ENCODE assay signal across 30 cellular contexts in the genomic region with DNA sequence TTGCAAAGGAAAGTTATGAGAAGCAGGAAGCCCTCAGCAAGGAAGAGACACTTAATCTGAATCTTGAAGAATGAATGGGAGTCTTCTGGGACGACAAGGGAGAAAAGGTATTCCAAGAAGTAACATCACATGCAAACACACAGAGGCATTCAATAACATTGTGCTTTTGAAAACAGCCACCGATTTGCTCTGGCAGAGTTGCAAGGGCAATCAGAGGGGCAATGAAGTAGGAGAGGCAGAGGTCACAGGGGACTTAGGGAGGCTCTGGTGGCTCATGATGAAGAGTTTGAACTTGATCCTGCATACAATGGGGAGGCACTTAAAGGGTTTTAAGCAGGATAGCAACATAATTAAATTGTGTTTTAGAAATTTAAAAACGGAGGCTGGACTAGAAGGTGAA.
"Had no signal": no experiment of that assay in that cellular context is flagged by ENCODE, and none has a peak within 500 bp of the region (broad histone marks: within the 10 kb centered on the region; RNA-seq: fewer than 3 reads in every experiment).

No MANE protein-coding gene starts in this region.

- ATAC-seq: PC-3 had no signal

- H3K9me2 ChIP-seq: SK-N-SH had no signal

- H3K9ac ChIP-seq: KMS-11, SK-N-SH had no signal

- H3K4me1 ChIP-seq: Peyer's patch, SJSA1 had no signal

- H3K4me3 ChIP-seq: Peyer's patch, SJSA1 had no signal

- H3K9me3 ChIP-seq: Peyer's patch, SJSA1, SK-N-SH had no signal

- H3K27ac ChIP-seq: KMS-11, Peyer's patch, SJSA1 had no signal

- H3K4me2 ChIP-seq: KMS-11, SK-N-SH had no signal

- H3K36me3 ChIP-seq: Peyer's patch, SJSA1 had no signal

- H3K27me3 ChIP-seq: Peyer's patch had no signal

- DNase-seq: Karpas-422, KBM-7, MM.1S, MV-4-11, NCI-H1092, NCI-H1105, NCI-H1417 treated with DMSO at 0.1 percent for 48 hours, NCI-H1436 treated with DMSO at 0.1 percent for 48 hours, NCI-H1694 treated with DMSO at 0.1 percent for 48 hours, NCI-H187 treated with DMSO at 0.1 percent for 48 hours, NCI-H2029, NCI-H2081, NCI-H2171 treated with DMSO at 0.1 percent for 48 hours, NCI-H2227 treated with DMSO at 0.1 percent for 48 hours, NCI-H345, NCI-H446, NCI-H510A treated with DMSO at 0.1 percent for 48 hours, NCI-H524 treated with DMSO at 0.1 percent for 48 hours, NCI-H526 treated with DMSO at 0.1 percent for 48 hours, NCI-H774, OCI-M1, PC-3, Peyer's patch, Right ventricle myocardium superior, RPMI8226, SHP77 treated with DMSO at 0.1 percent for 48 hours, SK-N-SH, SW 1271 had no signal
